In genomic region chr20:39538317-39538716, GRCh38 we compare ENCODE assay signal across 16 cellular contexts.
DNase-seq lines count a peak whose midpoint lies in the region; ATAC-seq and TF ChIP-seq lines count a peak whose summit lies in the region.
"Had no signal": no experiment of that assay in that cellular context is flagged by ENCODE, and none has a peak within 500 bp of the region (broad histone marks: within the 10 kb centered on the region; RNA-seq: fewer than 3 reads in every experiment).

No MANE protein-coding gene starts in this region.

- intact Hi-C loops in OCI-LY7 (cut with micrococcal nuclease; ENCODE audit: unreplicated experiment) (no loop called here), left ventricle myocardium superior (cut with micrococcal nuclease) (no loop called here)

- no peak overlapping the region for H3K27ac Mint-ChIP-seq in GM23338
- H3K27ac Mint-ChIP-seq in activated CD4-positive, alpha-beta T cell treated with anti-CD3 and anti-CD28 coated beads, Interleukin-2, amount 10 ng/mL, durations not matched to agents 7 days and 5 days, result no peak overlapping the region
- H3K27ac Mint-ChIP-seq: CD4-positive, alpha-beta T cell had no signal

- DNase-seq in GM23338 (ENCODE audit: low spot score) (no peak), OCI-LY7 (ENCODE audit: low spot score) (peak; percentile 51), germinal center (ENCODE audit: low spot score) (peak; percentile 23), NCI-H2227 treated with DMSO at 0.1 percent for 48 hours (lab: John Stamatoyannopoulos, UW) (no peak), left ventricle myocardium superior (no peak), brain microvascular endothelial cell (no peak)
- no peak for DNase-seq in activated CD4-positive, alpha-beta T cell treated with anti-CD3 and anti-CD28 coated beads, Interleukin-2, amount 10 ng/mL, durations not matched to agents 7 days and 5 days
- DNase-seq: ACHN; C1 segment of cervical spinal cord; Calu3; CD4-positive, alpha-beta T cell; DMS 273 treated with DMSO at 0.1 percent for 48 hours; GOT3 had no signal

- H3K79me2 ChIP-seq in GM23338 (replicated peaks; ENCODE audit: insufficient read depth) (no peaks in the 10 kb centered on the region), OCI-LY7 (ENCODE audit: insufficient read depth, low read depth, low read length) (no peaks in the 10 kb centered on the region), parathyroid adenoma (no peaks in the 10 kb centered on the region)

- H3K4me3 Mint-ChIP-seq in GM23338, result no peak overlapping the region
- no peak overlapping the region for H3K4me3 Mint-ChIP-seq in activated CD4-positive, alpha-beta T cell treated with anti-CD3 and anti-CD28 coated beads, Interleukin-2, amount 10 ng/mL, durations not matched to agents 7 days and 5 days
- H3K4me3 Mint-ChIP-seq: CD4-positive, alpha-beta T cell had no signal

- H3K9me3 ChIP-seq in OCI-LY7 (ENCODE audit: low read length) (no peaks in the 10 kb centered on the region), parathyroid adenoma (ENCODE audit: control insufficient read depth, low read length) (no peaks in the 10 kb centered on the region)
- H3K9me3 ChIP-seq: HAP-1 had no signal

- H2AFZ ChIP-seq in GM23338 (peak overlapping the region; percentile 82; the same call in 1 of the 2 replicates), OCI-LY7 (ENCODE audit: low read length) (peak overlapping the region; percentile 47), parathyroid adenoma (peak overlapping the region; percentile 7)

- no peaks in the 10 kb centered on the region for H3F3A ChIP-seq in GM23338 (replicated peaks; ENCODE audit: low read depth)

- no peak for ATAC-seq in GM23338
- no peak for ATAC-seq in left ventricle myocardium superior
- ATAC-seq: GM12878 had no signal

- in situ Hi-C loops in brain microvascular endothelial cell (cut with HindIII; ENCODE audit: low pct_ligation_motif_present, low sequenced_read_pairs), result no loop called here

- H3K4me3 ChIP-seq in GM23338 (no peak overlapping the region), OCI-LY7 (ENCODE audit: low read depth, low read length, poor library complexity, severe bottlenecking) (no peak overlapping the region), parathyroid adenoma (ENCODE audit: low read depth, low read length) (no peak overlapping the region), brain microvascular endothelial cell (ENCODE audit: low read depth, low read length) (no peak overlapping the region)
- H3K4me3 ChIP-seq: GM12878, HAP-1 had no signal

- peaks cover 4% of the 10 kb centered on the region; the same call in 1 of the 3 replicates for H3K9me3 Mint-ChIP-seq in GM23338
- H3K9me3 Mint-ChIP-seq in activated CD4-positive, alpha-beta T cell treated with anti-CD3 and anti-CD28 coated beads, Interleukin-2, amount 10 ng/mL, durations not matched to agents 7 days and 5 days, result no peaks in the 10 kb centered on the region

- CTCF ChIA-PET in OCI-LY7 (lab: Charles Lee; ENCODE audit: unreplicated experiment), result no interaction called here
- CTCF ChIA-PET in activated CD4-positive, alpha-beta T cell treated with anti-CD3 and anti-CD28 coated beads, Interleukin-2, amount 10 ng/mL, durations not matched to agents 7 days and 5 days (lab: Charles Lee), result no interaction called here

- peaks cover 25% of the 10 kb centered on the region for H3K4me1 ChIP-seq in GM23338 (ENCODE audit: insufficient read depth)
- peaks cover 23% of the 10 kb centered on the region for H3K4me1 ChIP-seq in OCI-LY7 (ENCODE audit: insufficient read depth, low read length, poor library complexity, severe bottlenecking)
- peaks cover 1% of the 10 kb centered on the region for H3K4me1 ChIP-seq in parathyroid adenoma
- H3K4me1 ChIP-seq: HAP-1 had no signal

- no peaks in the 10 kb centered on the region for H3K36me3 ChIP-seq in GM23338 (ENCODE audit: insufficient read depth)
- H3K36me3 ChIP-seq in OCI-LY7 (ENCODE audit: insufficient read depth, low read length), result no peaks in the 10 kb centered on the region
- no peaks in the 10 kb centered on the region for H3K36me3 ChIP-seq in parathyroid adenoma (ENCODE audit: control insufficient read depth, insufficient read depth, low read length)
- no peaks in the 10 kb centered on the region for H3K36me3 ChIP-seq in brain microvascular endothelial cell (replicated peaks)
- H3K36me3 ChIP-seq: HAP-1 had no signal

- no peak for TF ChIP-seq CTCF in GM23338 (conservative IDR thresholded peaks at IDR 0.05; ENCODE audit: low read depth in 2 of 2)
- no peak for TF ChIP-seq CTCF in OCI-LY7 (conservative IDR thresholded peaks at IDR 0.05; ENCODE audit: low read length)
- TF ChIP-seq CTCF in parathyroid adenoma (IDR thresholded peaks at IDR 0.05), result no peak
- TF ChIP-seq CTCF in brain microvascular endothelial cell (IDR thresholded peaks at IDR 0.05; ENCODE audit: low read depth, low read length, missing control alignments), result no peak

- no TSS peak for BruUV-seq in OCI-LY7 (replicated peaks; lab: Mats Ljungman, UMichigan)

- peaks cover 48% of the 10 kb centered on the region for H3K4me1 Mint-ChIP-seq in GM23338
- H3K4me1 Mint-ChIP-seq in activated CD4-positive, alpha-beta T cell treated with anti-CD3 and anti-CD28 coated beads, Interleukin-2, amount 10 ng/mL, durations not matched to agents 7 days and 5 days, result no peaks in the 10 kb centered on the region

- peaks cover 5% of the 10 kb centered on the region for H3K27me3 Mint-ChIP-seq in GM23338 (ENCODE audit: insufficient read depth, low read depth, poor library complexity)
- H3K27me3 Mint-ChIP-seq in activated CD4-positive, alpha-beta T cell treated with anti-CD3 and anti-CD28 coated beads, Interleukin-2, amount 10 ng/mL, durations not matched to agents 7 days and 5 days, result no peaks in the 10 kb centered on the region
- H3K27me3 Mint-ChIP-seq: CD4-positive, alpha-beta T cell had no signal

- POLR2A ChIA-PET in OCI-LY7 (lab: Charles Lee), result no interaction called here
- POLR2A ChIA-PET in activated CD4-positive, alpha-beta T cell treated with anti-CD3 and anti-CD28 coated beads, Interleukin-2, amount 10 ng/mL, durations not matched to agents 7 days and 5 days (lab: Charles Lee), result no interaction called here

- no peak overlapping the region for H3K9ac ChIP-seq in parathyroid adenoma

- H3K27ac ChIP-seq in GM23338 (ENCODE audit: low read depth), result no peak overlapping the region
- peak overlapping the region; percentile 64 for H3K27ac ChIP-seq in OCI-LY7 (ENCODE audit: low read depth, low read length, poor library complexity, severe bottlenecking)
- no peak overlapping the region for H3K27ac ChIP-seq in parathyroid adenoma
- no peak overlapping the region for H3K27ac ChIP-seq in brain microvascular endothelial cell

- H3K4me2 ChIP-seq in GM23338 (no peak overlapping the region), OCI-LY7 (ENCODE audit: low read length) (peak overlapping the region; percentile 63), parathyroid adenoma (ENCODE audit: low read length) (no peak overlapping the region)

- H4K20me1 ChIP-seq in GM23338 (replicated peaks; ENCODE audit: insufficient read depth) (no peaks in the 10 kb centered on the region), OCI-LY7 (ENCODE audit: insufficient read depth, low read length) (no peaks in the 10 kb centered on the region)

- H3K27me3 ChIP-seq in GM23338 (ENCODE audit: insufficient read depth) (no peaks in the 10 kb centered on the region), parathyroid adenoma (ENCODE audit: control insufficient read depth, insufficient read depth, low read length) (no peaks in the 10 kb centered on the region), brain microvascular endothelial cell (replicated peaks) (no peaks in the 10 kb centered on the region)

- no peaks in the 10 kb centered on the region for H3K36me3 Mint-ChIP-seq in GM23338 (ENCODE audit: low read depth)
- H3K36me3 Mint-ChIP-seq in activated CD4-positive, alpha-beta T cell treated with anti-CD3 and anti-CD28 coated beads, Interleukin-2, amount 10 ng/mL, durations not matched to agents 7 days and 5 days (ENCODE audit: low read depth), result no peaks in the 10 kb centered on the region

- H3K9me2 ChIP-seq in GM23338 (ENCODE audit: insufficient read depth) (peaks cover 8% of the 10 kb centered on the region; the same call in 1 of the 2 replicates), OCI-LY7 (ENCODE audit: insufficient read depth, low read length) (no peaks in the 10 kb centered on the region)

TF ChIP-seq in GM23338, 12 proteins besides CTCF, POLR2A, EP300 and RAD21 (continues in another document):
- TF ChIP-seq ZNF331 (CRISPR knock-in tag; IDR thresholded peaks at IDR 0.05; ENCODE audit: low read depth) (no peak), EZH2 (IDR thresholded peaks at IDR 0.05; ENCODE audit: low read depth, unreplicated experiment) (no peak), STAT1 (IDR thresholded peaks at IDR 0.05; ENCODE audit: unreplicated experiment) (no peak), CREB1 (CRISPR knock-in tag; IDR thresholded peaks at IDR 0.05; ENCODE audit: low read depth) (no peak), ETS1 (IDR thresholded peaks at IDR 0.05) (no peak), ZNF114 (CRISPR knock-in tag; IDR thresholded peaks at IDR 0.05) (no peak)

Comparison
In these comparisons a context has a peak if more than half of its experiments do, and no peak if none do; other contexts are left out.
1. DNase-seq: peak in OCI-LY7 (single experiment) and germinal center (single experiment); none in GM23338 (single experiment), activated CD4-positive, alpha-beta T cell treated with anti-CD3 and anti-CD28 coated beads, Interleukin-2, amount 10 ng/mL, durations not matched to agents 7 days and 5 days (single experiment), NCI-H2227 treated with DMSO at 0.1 percent for 48 hours (single experiment), left ventricle myocardium superior (single experiment) and brain microvascular endothelial cell (single experiment).
2. H2AFZ ChIP-seq: peak in every context shown above with its lines; median percentile 82 in GM23338; 47 in OCI-LY7; 7 in parathyroid adenoma.